In the genomic region with DNA sequence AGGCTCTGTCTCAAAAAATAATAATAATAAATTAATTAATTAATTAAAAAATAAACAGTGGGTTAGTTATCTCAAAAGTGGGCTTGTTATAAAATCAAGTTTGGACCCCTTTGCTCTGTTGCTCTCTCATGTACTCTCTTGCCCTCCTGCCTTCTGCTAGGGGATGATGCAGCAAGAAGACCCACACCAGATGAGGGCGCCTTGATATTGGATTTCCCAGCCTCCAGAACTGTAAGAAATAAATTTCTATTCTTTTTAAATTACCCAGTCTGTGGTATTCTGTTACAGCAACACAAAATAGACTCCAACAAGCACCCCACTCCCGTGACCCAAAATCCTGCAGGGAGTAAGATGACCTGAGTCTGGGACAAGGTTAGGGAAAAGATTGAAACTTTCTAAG, we compare ENCODE assay signal across 1 cellular context.
TF ChIP-seq lines count a peak whose summit lies in the region.

No MANE protein-coding gene starts in this region.

TF ChIP-seq in GM23338, 12 proteins besides CTCF, POLR2A, EP300 and RAD21 (continued from another document):
- no peak for TF ChIP-seq ZNF462 (CRISPR knock-in tag; IDR thresholded peaks at IDR 0.05)
